Comparison of ENCODE assay signal across 9 cellular contexts in the genomic region with DNA sequence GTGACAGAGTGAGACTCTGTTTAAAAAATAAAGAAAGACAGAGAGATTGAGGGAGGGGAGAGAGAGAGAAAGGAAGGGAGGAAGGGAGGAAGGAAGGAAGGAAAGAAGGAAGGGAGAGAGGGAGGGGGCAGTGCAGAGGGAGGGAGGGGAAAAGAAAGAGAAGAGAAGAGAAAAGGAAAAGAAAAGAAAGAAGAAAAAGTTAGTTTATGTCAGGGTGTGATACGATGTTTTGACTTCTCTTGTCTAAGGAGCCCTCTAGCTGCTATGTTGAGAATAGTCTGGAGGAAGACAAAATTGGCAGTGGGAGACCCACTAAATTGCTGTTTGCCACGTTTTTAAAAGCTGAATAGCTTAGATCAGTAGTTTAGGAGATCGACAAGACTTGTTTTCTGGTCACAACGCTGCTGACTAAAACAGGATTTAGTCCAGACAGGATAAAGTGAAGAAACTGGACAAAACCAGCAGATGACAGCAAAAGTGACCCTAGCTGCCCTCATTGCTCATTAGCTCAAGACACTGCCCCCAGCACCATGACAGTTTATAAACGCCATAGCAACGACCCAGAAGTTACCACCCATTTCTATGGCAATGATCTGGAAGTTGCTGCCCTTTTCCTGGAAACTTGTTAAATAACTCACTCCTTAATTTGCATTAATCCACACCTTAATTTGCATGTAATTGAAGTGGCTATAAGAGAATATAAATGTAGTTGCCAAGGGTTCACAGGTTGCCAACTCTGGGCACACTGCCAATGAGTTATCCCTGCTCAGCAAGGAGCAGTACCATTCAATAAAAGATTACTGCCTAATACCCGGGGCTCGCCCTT. TPM values are rescaled to one million over a fixed set of nuclear protein-coding genes. Genes with fewer than 3 reads are reported as not detected.
A peak's percentile ranks its signal among the peaks of the same experiment; 100 is the strongest.
DNase-seq lines count a peak whose midpoint lies in the region; ATAC-seq and TF ChIP-seq lines count a peak whose summit lies in the region.
"Had no signal": no experiment of that assay in that cellular context is flagged by ENCODE, and none has a peak within 500 bp of the region (broad histone marks: within the 10 kb centered on the region; RNA-seq: fewer than 3 reads in every experiment).

No MANE protein-coding gene starts in this region.

- no peaks in the 10 kb centered on the region for H3K36me3 Mint-ChIP-seq in type B pancreatic cell

- no peaks in the 10 kb centered on the region for H3K9me3 Mint-ChIP-seq in type B pancreatic cell

- no peaks in the 10 kb centered on the region for H3F3A ChIP-seq in OCI-LY1 (ENCODE audit: insufficient read depth, low read length)

- H3K9ac ChIP-seq in OCI-LY1 (ENCODE audit: low read length): no peak overlapping the region
- H3K9ac ChIP-seq in fibroblast of lung (ENCODE audit: insufficient read depth, low read length): no peak overlapping the region

- DNase-seq in NOMO-1 treated with DMSO at 0.1 percent for 48 hours (lab: John Stamatoyannopoulos, UW; ENCODE audit: unreplicated experiment): peak; percentile 66
- no peak for DNase-seq in NOMO-1 treated with dmso at 0.1 percent for 144 hours (lab: John Stamatoyannopoulos, UW; ENCODE audit: unreplicated experiment)
- DNase-seq in fibroblast of lung (ENCODE audit: low read depth in 2 of 2): peak; percentile 16 to 19
- DNase-seq in type B pancreatic cell (ENCODE audit: extremely low spot score, unreplicated experiment): no peak
- DNase-seq in cortex of kidney (lab: John Stamatoyannopoulos, UW): no peak

- no peaks in the 10 kb centered on the region for H3K9me3 ChIP-seq in OCI-LY1 (ENCODE audit: low read length)
- no peaks in the 10 kb centered on the region for H3K9me3 ChIP-seq in fibroblast of lung (ENCODE audit: control insufficient read depth, insufficient read depth, low read depth, low read length)

- no peak overlapping the region for H3K4me3 Mint-ChIP-seq in type B pancreatic cell

- no peak overlapping the region for H3K4me3 ChIP-seq in OCI-LY1 (ENCODE audit: low read depth, low read length, poor library complexity, severe bottlenecking)
- no peak overlapping the region for H3K4me3 ChIP-seq in fibroblast of lung (replicated peaks in 1 of 4; ENCODE audit: control extremely low read depth in 1 of 4, insufficient read depth in 1 of 4, low read depth in 3 of 4, low read length in 4 of 4)

- TF ChIP-seq CTCF in OCI-LY1 (IDR thresholded peaks at IDR 0.05; ENCODE audit: low read length): peak; percentile 43; the same call in 1 of the 2 replicates
- TF ChIP-seq CTCF in fibroblast of lung (conservative IDR thresholded peaks at IDR 0.05 in 1 of 2, IDR thresholded peaks at IDR 0.05 in 1 of 2; ENCODE audit: low read depth in 1 of 2, low read length in 2 of 2): peak; percentile 53 to 68
- peak; percentile 55 for TF ChIP-seq CTCF in type B pancreatic cell (conservative IDR thresholded peaks at IDR 0.05)

- H3K36me3 ChIP-seq in OCI-LY1 (ENCODE audit: insufficient read depth, low read length) (no peaks in the 10 kb centered on the region), fibroblast of lung (ENCODE audit: control insufficient read depth, insufficient read depth, low read length) (no peaks in the 10 kb centered on the region)

- H3K27me3 ChIP-seq in OCI-LY1 (ENCODE audit: insufficient read depth, low read length) (no peaks in the 10 kb centered on the region), fibroblast of lung (ENCODE audit: control insufficient read depth, insufficient read depth, low read length) (no peaks in the 10 kb centered on the region)

- no peak overlapping the region for H3K27ac Mint-ChIP-seq in type B pancreatic cell

- H3K4me1 ChIP-seq in OCI-LY1 (ENCODE audit: insufficient read depth, low read length, severe bottlenecking) (no peaks in the 10 kb centered on the region), fibroblast of lung (ENCODE audit: control insufficient read depth, extremely low read depth, insufficient read depth, low read length) (no peaks in the 10 kb centered on the region)

- H4K20me1 ChIP-seq in OCI-LY1 (ENCODE audit: insufficient read depth, low read length): no peaks in the 10 kb centered on the region
- no peaks in the 10 kb centered on the region for H4K20me1 ChIP-seq in fibroblast of lung (ENCODE audit: control insufficient read depth, extremely low read depth, insufficient read depth, low read length)

- H3K27ac ChIP-seq in OCI-LY1 (ENCODE audit: low read depth, low read length, poor library complexity, severe bottlenecking): no peak overlapping the region
- no peak overlapping the region for H3K27ac ChIP-seq in fibroblast of lung (ENCODE audit: insufficient read depth, low read length)

- no peaks in the 10 kb centered on the region for H3K79me2 ChIP-seq in OCI-LY1 (ENCODE audit: insufficient read depth, low read length)
- no peaks in the 10 kb centered on the region for H3K79me2 ChIP-seq in fibroblast of lung (ENCODE audit: control insufficient read depth, insufficient read depth, low read length)

- no peak for ATAC-seq in HG02623 (IDR thresholded peaks at IDR 0.05; ENCODE audit: unreplicated experiment)
- no peak for ATAC-seq in HG03378 (IDR thresholded peaks at IDR 0.05; ENCODE audit: unreplicated experiment)

- H3K4me2 ChIP-seq in OCI-LY1 (ENCODE audit: low read length) (no peak overlapping the region), fibroblast of lung (ENCODE audit: extremely low read depth, insufficient read depth, low read length) (no peak overlapping the region)

- no peak overlapping the region for H2AFZ ChIP-seq in OCI-LY1 (ENCODE audit: low read length)
- H2AFZ ChIP-seq in fibroblast of lung (ENCODE audit: low read length): no peak overlapping the region

- no peaks in the 10 kb centered on the region for H3K27me3 Mint-ChIP-seq in type B pancreatic cell

- no peaks in the 10 kb centered on the region for H3K9me2 ChIP-seq in OCI-LY1 (ENCODE audit: low read depth, low read length)

- no peaks in the 10 kb centered on the region for H3K4me1 Mint-ChIP-seq in type B pancreatic cell (ENCODE audit: unreplicated experiment)

RNA-seq across cellular contexts. Expression of a gene that starts 11.1 kb away (rescaled TPM):
- total RNA-seq in fibroblast of lung (not detected in 2 replicates), type B pancreatic cell (ENCODE audit: low replicate concordance) (not detected in 2 replicates)
- not detected in 2 replicates for polyA plus RNA-seq in fibroblast of lung
- polyA plus RNA-seq in fibroblast of lung (2012): not detected in 2 replicates
- not detected in 2 replicates for polyA minus RNA-seq in fibroblast of lung (ENCODE audit: low replicate concordance)
- total RNA-seq: pulmonary artery endothelial cell had no signal

RNA-seq across cellular contexts. Expression of a gene that starts 39.6 kb away (rescaled TPM):
- total RNA-seq in fibroblast of lung: 0.50 and 0.51 TPM in 2 replicates
- polyA plus RNA-seq in fibroblast of lung: 0.35 and 1.4 TPM in 2 replicates
- 0.38 and 1.9 TPM in 2 replicates for polyA plus RNA-seq in fibroblast of lung (2012)
- polyA minus RNA-seq in fibroblast of lung (ENCODE audit: low replicate concordance): 1.0 and 1.9 TPM in 2 replicates
- 13.3 and 66.4 TPM in 2 replicates for total RNA-seq in type B pancreatic cell (ENCODE audit: low replicate concordance)
- total RNA-seq: pulmonary artery endothelial cell had no signal

Comparison
In these comparisons a context has a peak if more than half of its experiments do, and no peak if none do; other contexts are left out.
1. DNase-seq: peak in NOMO-1 treated with DMSO at 0.1 percent for 48 hours (single experiment) and fibroblast of lung (2 of 2); none in NOMO-1 treated with dmso at 0.1 percent for 144 hours (single experiment), type B pancreatic cell (single experiment) and cortex of kidney (single experiment).
2. Peak in every context shown above with its lines, with median percentiles within 50 percentile points of each other: CTCF ChIP-seq.